ENCODE assay signal across 18 cellular contexts in genomic region chr10:76336213-76336963, GRCh38.
DNase-seq lines count a peak whose midpoint lies in the region; ATAC-seq, FAIRE-seq and TF ChIP-seq lines count a peak whose summit lies in the region.
"Had no signal": no experiment of that assay in that cellular context is flagged by ENCODE, and none has a peak within 500 bp of the region (broad histone marks: within the 10 kb centered on the region; RNA-seq: fewer than 3 reads in every experiment).

No MANE protein-coding gene starts in this region.

- ATAC-seq in pancreas (peak in 3 of 4 donors; percentile 28 to 77 (median 38)), HG03457 (IDR thresholded peaks at IDR 0.05; ENCODE audit: unreplicated experiment) (no peak)
- ATAC-seq: esophagus mucosa, natural killer cell had no signal

- no peaks in the 10 kb centered on the region for H3K9me3 ChIP-seq in left ventricle myocardium inferior (replicated peaks)
- H3K9me3 ChIP-seq in pancreas: no peaks in the 10 kb centered on the region
- H3K9me3 ChIP-seq: breast epithelium had no signal

- no peak overlapping the region for H3K4me3 Mint-ChIP-seq in glutamatergic neuron (ENCODE audit: unreplicated experiment)
- H3K4me3 Mint-ChIP-seq: natural killer cell; T-helper 2 cell treated with Interferon-gamma antibody and Interleukin-4, amounts not matched to agents 5 μg/mL and 100 μg/mL, for 36 hours had no signal

- peaks cover 42% of the 10 kb centered on the region for H3K4me1 ChIP-seq in left ventricle myocardium inferior
- peaks cover 0 to 4% (median 0%) of the 10 kb centered on the region in 3 donors for H3K4me1 ChIP-seq in pancreas
- H3K4me1 ChIP-seq: breast epithelium had no signal

- peaks cover 1% of the 10 kb centered on the region for H3K9me3 Mint-ChIP-seq in glutamatergic neuron (ENCODE audit: unreplicated experiment)
- H3K9me3 Mint-ChIP-seq: T-helper 2 cell treated with Interferon-gamma antibody and Interleukin-4, amounts not matched to agents 5 μg/mL and 100 μg/mL, for 36 hours had no signal

- no peaks in the 10 kb centered on the region for H3K27me3 ChIP-seq in left ventricle myocardium inferior (ENCODE audit: low read depth)
- H3K27me3 ChIP-seq in pancreas: no peaks in the 10 kb centered on the region
- H3K27me3 ChIP-seq: breast epithelium had no signal

- peaks cover 4% of the 10 kb centered on the region for H3K27me3 Mint-ChIP-seq in glutamatergic neuron (ENCODE audit: unreplicated experiment)

- no peak overlapping the region for H3K4me3 ChIP-seq in astrocyte of the spinal cord (ENCODE audit: low read depth, low read length)
- H3K4me3 ChIP-seq in left ventricle myocardium inferior: no peak overlapping the region
- H3K4me3 ChIP-seq in pancreas: no peak overlapping the region
- H3K4me3 ChIP-seq: breast epithelium had no signal

- peaks cover 30% of the 10 kb centered on the region for H3K4me1 Mint-ChIP-seq in glutamatergic neuron (ENCODE audit: low read depth, unreplicated experiment)

- no peaks in the 10 kb centered on the region for H3K36me3 Mint-ChIP-seq in glutamatergic neuron (ENCODE audit: unreplicated experiment)
- H3K36me3 Mint-ChIP-seq: natural killer cell had no signal

- DNase-seq in DMS 273 treated with DMSO at 0.1 percent for 48 hours (lab: John Stamatoyannopoulos, UW): peak; percentile 28
- peak; percentile 32 for DNase-seq in astrocyte of the spinal cord (ENCODE audit: low read depth, low spot score)
- no peak for DNase-seq in left ventricle myocardium inferior
- no peak for DNase-seq in pancreas
- DNase-seq in OCI-M1 (lab: John Stamatoyannopoulos, UW): no peak
- no peak for DNase-seq in activated gamma-delta T cell treated with Interleukin-2 at 50 U/mL for 16 hours
- no peak for DNase-seq in glutamatergic neuron
- DNase-seq: activated CD4-positive, alpha-beta T cell treated with anti-CD3 and anti-CD28 coated beads, Interleukin-2, amount 50 U/mL, for 4 hours; activated effector memory CD4-positive, alpha-beta T cell treated with Interleukin-2 at 50 U/mL for 16 hours; DMS79 treated with DMSO at 0.1 percent for 48 hours; natural killer cell; NCI-H1105 treated with DMSO at 0.1 percent for 48 hours had no signal

- H3K36me3 ChIP-seq in left ventricle myocardium inferior: no peaks in the 10 kb centered on the region
- no peaks in the 10 kb centered on the region for H3K36me3 ChIP-seq in pancreas
- H3K36me3 ChIP-seq: breast epithelium had no signal

- peak; percentile 26 for FAIRE-seq in pancreas (lab: Jason Lieb, UNC)
- FAIRE-seq: GM12892, urothelium cell line had no signal

- no peak overlapping the region for H3K27ac Mint-ChIP-seq in glutamatergic neuron (ENCODE audit: unreplicated experiment)
- H3K27ac Mint-ChIP-seq: natural killer cell; T-helper 2 cell treated with Interferon-gamma antibody and Interleukin-4, amounts not matched to agents 5 μg/mL and 100 μg/mL, for 36 hours had no signal

- WGBS in pancreas, 2 donors: 32 to 41% methylated on average over 1 of the region's 1 CpG

- no peak for TF ChIP-seq CTCF in astrocyte of the spinal cord (IDR thresholded peaks at IDR 0.05; ENCODE audit: low read depth, low read length)
- no peak for TF ChIP-seq CTCF in left ventricle myocardium inferior (IDR thresholded peaks at IDR 0.05; ENCODE audit: borderline replicate concordance)
- no peak for TF ChIP-seq CTCF in pancreas (IDR thresholded peaks at IDR 0.05)
- no peak for TF ChIP-seq CTCF in glutamatergic neuron (IDR thresholded peaks at IDR 0.05; ENCODE audit: partially characterized antibody, unreplicated experiment)

- peak overlapping the region; percentile 68 for H3K27ac ChIP-seq in left ventricle myocardium inferior (replicated peaks)
- no peak overlapping the region for H3K27ac ChIP-seq in pancreas
- H3K27ac ChIP-seq: breast epithelium had no signal

- intact Hi-C loops in left ventricle myocardium inferior (cut with micrococcal nuclease): no loop called here
- intact Hi-C loops in pancreas (cut with DNase I): no loop called here

- in situ Hi-C loops in astrocyte of the spinal cord (cut with HindIII; ENCODE audit: low sequenced_read_pairs): no loop called here

Comparison
In these comparisons a context has a peak if more than half of its experiments do, and no peak if none do; other contexts are left out.
1. DNase-seq: peak in DMS 273 treated with DMSO at 0.1 percent for 48 hours (single experiment) and astrocyte of the spinal cord (single experiment); none in left ventricle myocardium inferior (single experiment), pancreas (0 of 6), OCI-M1 (single experiment), activated gamma-delta T cell treated with Interleukin-2 at 50 U/mL for 16 hours (single experiment) and glutamatergic neuron (single experiment).